In the genomic region with DNA sequence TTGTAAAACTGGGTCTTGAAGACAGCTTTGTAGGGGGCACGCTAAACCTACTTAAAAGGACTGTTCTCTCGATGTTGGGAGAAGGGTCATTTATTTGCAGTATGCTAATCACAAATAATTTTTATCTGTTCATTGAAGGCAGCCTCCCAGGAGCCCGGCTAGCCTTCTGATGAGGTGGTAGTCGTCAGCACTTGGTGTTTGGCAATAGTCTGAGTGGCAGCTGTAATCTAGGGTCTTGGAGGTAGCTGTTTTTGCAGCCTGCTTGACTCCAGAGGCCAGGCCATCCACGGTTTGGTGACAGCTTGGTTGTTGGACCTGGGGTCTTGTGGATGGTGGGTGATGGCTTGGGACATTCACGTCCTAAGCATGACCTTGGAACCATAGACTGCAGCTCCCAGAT, we compare ENCODE assay signal across 11 cellular contexts. TPM values are rescaled to one million over a fixed set of nuclear protein-coding genes. Genes with fewer than 3 reads are reported as not detected.
DNase-seq lines count a peak whose midpoint lies in the region; ATAC-seq, FAIRE-seq and TF ChIP-seq lines count a peak whose summit lies in the region.
"Had no signal": no experiment of that assay in that cellular context is flagged by ENCODE, and none has a peak within 500 bp of the region (broad histone marks: within the 10 kb centered on the region; RNA-seq: fewer than 3 reads in every experiment).

No MANE protein-coding gene starts in this region.

- H4K20me1 ChIP-seq in endothelial cell of umbilical vein (replicated peaks; ENCODE audit: control insufficient read depth, extremely low read depth, insufficient read depth, low read length) (no peaks in the 10 kb centered on the region), neural cell (ENCODE audit: insufficient read depth) (no peaks in the 10 kb centered on the region)

- H3K4me3 ChIP-seq in endothelial cell of umbilical vein (replicated peaks in 1 of 3; ENCODE audit: insufficient read depth in 1 of 3, low read depth in 1 of 3, low read length in 3 of 3) (no peak overlapping the region), neural cell (ENCODE audit: low read length) (peak overlapping the region; percentile 90), upper lobe of right lung (no peak overlapping the region)

- H3K9ac ChIP-seq in endothelial cell of umbilical vein (replicated peaks; ENCODE audit: extremely low read depth, insufficient read depth, low read length) (no peak overlapping the region), neural cell (ENCODE audit: low read length) (peak overlapping the region; percentile 93)

- no peaks in the 10 kb centered on the region for H3K9me1 ChIP-seq in endothelial cell of umbilical vein (replicated peaks; ENCODE audit: control insufficient read depth, extremely low read depth, insufficient read depth, low read length)

- CTCF ChIA-PET in endothelial cell of umbilical vein (lab: Charles Lee): interaction anchor here (0.5 kb wide), 1 partner anchor 55 kb away, joined by 3 read pairs; no protein-coding TSS in a partner anchor

- no peak for TF ChIP-seq RAD21 in neural cell (conservative IDR thresholded peaks at IDR 0.05)

- no peak for TF ChIP-seq POLR2A in endothelial cell of umbilical vein (IDR thresholded peaks at IDR 0.05; ENCODE audit: low read depth, low read length)

- H3K36me3 ChIP-seq in endothelial cell of umbilical vein (ENCODE audit: control insufficient read depth in 2 of 2, extremely low read depth in 1 of 2, insufficient read depth in 2 of 2, low read length in 2 of 2) (no peaks in the 10 kb centered on the region), neural cell (ENCODE audit: insufficient read depth, low read length) (no peaks in the 10 kb centered on the region), upper lobe of right lung (no peaks in the 10 kb centered on the region)

- H3K27ac ChIP-seq in endothelial cell of umbilical vein (ENCODE audit: insufficient read depth, low read depth, low read length) (no peak overlapping the region), neural cell (ENCODE audit: low read length) (no peak overlapping the region), upper lobe of right lung (peak overlapping the region; percentile 84)

- POLR2A ChIA-PET in endothelial cell of umbilical vein (lab: Charles Lee): no interaction called here

- BruUV-seq in endothelial cell of umbilical vein (replicated peaks; lab: Mats Ljungman, UMichigan): TSS peak; percentile 9

- no peaks in the 10 kb centered on the region for H3F3A ChIP-seq in neural cell (ENCODE audit: insufficient read depth, low read length, poor library complexity, severe bottlenecking)

- ATAC-seq in Right ventricle myocardium superior (ENCODE audit: poor library complexity) (peak; percentile 6), left cardiac atrium (no peak), upper lobe of right lung (no peak), HG02970 (IDR thresholded peaks at IDR 0.05; ENCODE audit: low FRiP score, unreplicated experiment) (no peak)
- ATAC-seq: T-cell had no signal

- intact Hi-C loops in Right ventricle myocardium superior (cut with DNase I): loop anchor here (10.0 kb wide), 1 partner anchor 79 kb away; no protein-coding TSS in a partner anchor
- intact Hi-C loops in left cardiac atrium (cut with DNase I): no loop called here
- intact Hi-C loops in endothelial cell of umbilical vein (cut with micrococcal nuclease): loop anchor here (2.0 to 10.0 kb wide), 2 partner anchors 25 to 199 kb away; a partner anchor contains a TSS
- intact Hi-C loops in upper lobe of right lung (cut with DNase I): loop anchor here (10.0 kb wide), 1 partner anchor 109 kb away; no protein-coding TSS in a partner anchor

- H3K27me3 ChIP-seq in endothelial cell of umbilical vein (ENCODE audit: control insufficient read depth in 2 of 2, insufficient read depth in 2 of 2, low read length in 2 of 2): no peaks in the 10 kb centered on the region
- H3K27me3 ChIP-seq in neural cell (ENCODE audit: insufficient read depth, low read depth, low read length): no peaks in the 10 kb centered on the region
- no peaks in the 10 kb centered on the region for H3K27me3 ChIP-seq in upper lobe of right lung

- TF ChIP-seq CTCF in endothelial cell of umbilical vein (IDR thresholded peaks at IDR 0.05; ENCODE audit: extremely low read depth in 1 of 2, insufficient read depth in 1 of 2, low read depth in 1 of 2, low read length in 2 of 2) (no peak), neural cell (IDR thresholded peaks at IDR 0.05; ENCODE audit: poor library complexity, severe bottlenecking) (no peak), upper lobe of right lung (IDR thresholded peaks at IDR 0.05) (no peak)

- no peaks in the 10 kb centered on the region for H3K9me2 ChIP-seq in neural cell (ENCODE audit: insufficient read depth, low read length)

- FAIRE-seq in endothelial cell of umbilical vein (lab: Jason Lieb, UNC): no peak

- no peak for TF ChIP-seq EP300 in neural cell (conservative IDR thresholded peaks at IDR 0.05; ENCODE audit: poor library complexity, severe bottlenecking)

- no peaks in the 10 kb centered on the region for H3K9me3 ChIP-seq in endothelial cell of umbilical vein (replicated peaks; ENCODE audit: control insufficient read depth, insufficient read depth, low read length)
- H3K9me3 ChIP-seq in neural cell (ENCODE audit: low read length): no peaks in the 10 kb centered on the region
- H3K9me3 ChIP-seq in upper lobe of right lung: no peaks in the 10 kb centered on the region

- no peak overlapping the region for H2AFZ ChIP-seq in endothelial cell of umbilical vein (ENCODE audit: low read depth, low read length)
- H2AFZ ChIP-seq in neural cell (ENCODE audit: low read depth, low read length): no peak overlapping the region
- H2AFZ ChIP-seq: GM23338 had no signal

- no peak for DNase-seq in Right ventricle myocardium superior
- DNase-seq in left cardiac atrium: no peak
- DNase-seq in endothelial cell of umbilical vein (ENCODE audit: low read depth, low spot score): no peak
- no peak for DNase-seq in upper lobe of right lung
- no peak for DNase-seq in kidney tubule cell (ENCODE audit: low spot score)
- no peak for DNase-seq in SK-N-DZ (ENCODE audit: low spot score)
- DNase-seq: NCI-H524, T-cell had no signal

- H3K79me2 ChIP-seq in endothelial cell of umbilical vein (ENCODE audit: control insufficient read depth, insufficient read depth, low read length) (peaks cover 14% of the 10 kb centered on the region), neural cell (replicated peaks; ENCODE audit: insufficient read depth, low read length) (peaks cover 60% of the 10 kb centered on the region)

- no peak overlapping the region for H3K4me2 ChIP-seq in endothelial cell of umbilical vein (ENCODE audit: insufficient read depth, low read length)
- H3K4me2 ChIP-seq in neural cell (ENCODE audit: low read length): no peak overlapping the region

- dilution Hi-C loops in endothelial cell of umbilical vein (cut with MboI; ENCODE audit: extremely low pct_ligation_motif_present, low sequenced_read_pairs): no loop called here

- H3K4me1 ChIP-seq in endothelial cell of umbilical vein (ENCODE audit: control insufficient read depth, extremely low read depth, insufficient read depth, low read length) (peaks cover 9% of the 10 kb centered on the region), upper lobe of right lung (peaks cover 18% of the 10 kb centered on the region)

TF ChIP-seq in endothelial cell of umbilical vein, 7 proteins besides CTCF, POLR2A, EP300 and RAD21 (continues in another document):
- TF ChIP-seq JUN (IDR thresholded peaks at IDR 0.05; ENCODE audit: borderline replicate concordance, insufficient read depth, insufficient read length, low read depth): no peak
- no peak for TF ChIP-seq FOS (IDR thresholded peaks at IDR 0.05; ENCODE audit: borderline replicate concordance, insufficient read depth, low read length)
- TF ChIP-seq, protein P1, sequence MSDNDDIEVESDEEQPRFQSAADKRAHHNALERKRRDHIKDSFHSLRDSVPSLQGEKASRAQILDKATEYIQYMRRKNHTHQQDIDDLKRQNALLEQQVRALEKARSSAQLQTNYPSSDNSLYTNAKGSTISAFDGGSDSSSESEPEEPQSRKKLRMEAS (IDR thresholded peaks at IDR 0.05; ENCODE audit: insufficient read depth, insufficient read length): no peak
- no peak for TF ChIP-seq MYC (IDR thresholded peaks at IDR 0.05; ENCODE audit: low read depth, low read length)
- TF ChIP-seq EZH2 (IDR thresholded peaks at IDR 0.05; ENCODE audit: borderline replicate concordance, low read depth, low read length, severe bottlenecking): no peak
- TF ChIP-seq POLR2AphosphoS5 (IDR thresholded peaks at IDR 0.05; ENCODE audit: insufficient read depth, low read depth, low read length): no peak

TF ChIP-seq in neural cell, 6 proteins besides CTCF, POLR2A, EP300 and RAD21 (continues in another document):
- TF ChIP-seq TAF1 (IDR thresholded peaks at IDR 0.05; ENCODE audit: low read depth) (no peak), POLR2AphosphoS5 (IDR thresholded peaks at IDR 0.05) (no peak), EZH2 (IDR thresholded peaks at IDR 0.05; ENCODE audit: borderline replicate concordance, insufficient read depth, low read length, poor library complexity, severe bottlenecking) (no peak), SMC3 (conservative IDR thresholded peaks at IDR 0.05; ENCODE audit: poor library complexity) (no peak), MXI1 (conservative IDR thresholded peaks at IDR 0.05; ENCODE audit: poor library complexity, severe bottlenecking) (no peak)

RNA-seq across cellular contexts. Expression of a gene that starts 2.2 kb away (rescaled TPM):
- 21.7 TPM for total RNA-seq in Right ventricle myocardium superior
- 10 to 100 TPM; 19.3 to 50.0 TPM for total RNA-seq in left cardiac atrium
- total RNA-seq in endothelial cell of umbilical vein: 24.2 and 24.7 TPM in 2 replicates
- polyA plus RNA-seq in endothelial cell of umbilical vein: 14.0 and 14.2 TPM in 2 replicates
- polyA plus RNA-seq in endothelial cell of umbilical vein (2011; cell fraction: cytosol; rRNA removed): 16.7 and 18.1 TPM in 2 replicates
- polyA plus RNA-seq in endothelial cell of umbilical vein (2011; cell fraction: nucleus; rRNA removed): 24.0 and 31.5 TPM in 2 replicates
- polyA plus RNA-seq in endothelial cell of umbilical vein (2012): 18.6 and 26.7 TPM in 2 replicates
- 15.7 and 18.3 TPM in 2 replicates for polyA minus RNA-seq in endothelial cell of umbilical vein
- polyA minus RNA-seq in endothelial cell of umbilical vein (2011; cell fraction: cytosol; rRNA and poly(A)+ RNA removed): 38.5 TPM
- polyA minus RNA-seq in endothelial cell of umbilical vein (2011; cell fraction: nucleus; rRNA and poly(A)+ RNA removed): 12.3 and 16.7 TPM in 2 replicates
- polyA plus RNA-seq in neural cell: 26.7 and 31.9 TPM in 2 replicates
- 35.8 and 38.8 TPM in 2 replicates for polyA minus RNA-seq in neural cell
- total RNA-seq in upper lobe of right lung: 30.5 TPM
- polyA plus RNA-seq in SK-N-DZ (2014; cell fraction: cytosol; rRNA removed): 22.3 and 24.3 TPM in 2 replicates
- polyA plus RNA-seq in SK-N-DZ (2014; cell fraction: nucleus; rRNA removed): 31.3 and 45.6 TPM in 2 replicates

Comparison
In these comparisons a context has a peak if more than half of its experiments do, and no peak if none do; other contexts are left out.
1. intact Hi-C loops: an anchor here in Right ventricle myocardium superior (10.0 kb wide), endothelial cell of umbilical vein (2.0 to 10.0 kb wide) and upper lobe of right lung (10.0 kb wide); none called in left cardiac atrium.